In the genomic region with DNA sequence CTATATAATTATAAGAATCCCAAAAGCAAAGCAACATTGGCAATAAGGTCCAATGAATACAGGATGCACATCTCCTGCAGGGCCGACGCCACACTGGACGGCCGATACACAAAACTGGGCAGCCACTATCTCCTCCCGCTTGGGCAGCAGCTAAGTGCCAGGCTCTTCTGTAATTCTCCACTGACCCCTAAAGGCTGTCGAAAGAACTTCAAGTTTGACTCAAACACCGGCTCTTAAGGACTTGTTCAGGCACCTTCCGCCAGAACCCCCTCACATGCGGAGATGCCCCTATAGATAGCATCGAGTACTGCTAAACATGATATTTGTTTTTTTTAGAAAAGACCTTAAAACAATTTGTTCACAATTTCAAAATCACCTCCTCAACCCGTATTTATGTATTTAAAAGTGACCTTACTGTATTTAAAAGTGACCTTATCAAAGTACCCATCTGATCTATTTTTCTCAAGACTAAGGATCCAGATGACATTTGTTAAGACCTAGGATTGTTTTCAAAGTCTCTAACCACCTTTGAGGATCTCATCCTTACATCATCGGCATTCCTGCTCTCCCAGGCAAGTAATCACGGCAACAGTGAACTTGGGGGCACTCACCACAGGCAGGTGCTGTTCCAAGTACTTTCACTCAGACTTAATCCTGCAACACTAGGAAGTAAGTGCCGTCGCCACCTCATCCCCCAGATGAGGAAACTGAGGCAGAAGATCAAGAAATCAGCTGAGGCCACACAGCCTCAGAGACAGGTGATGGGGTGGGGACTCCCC, we compare ENCODE assay signal across 8 cellular contexts.
DNase-seq lines count a peak whose midpoint lies in the region; ATAC-seq and TF ChIP-seq lines count a peak whose summit lies in the region.

No MANE protein-coding gene starts in this region.

- peaks cover 3% of the 10 kb centered on the region; the same call in 1 of the 2 replicates for H3K9me1 ChIP-seq in IMR-90 (ENCODE audit: insufficient read depth, low read length)

- TF ChIP-seq POLR2A in IMR-90 (IDR thresholded peaks at IDR 0.05; ENCODE audit: low read depth, low read length) = no peak
- no peak for TF ChIP-seq POLR2A in spleen (IDR thresholded peaks at IDR 0.05)

- in situ Hi-C loops in IMR-90 (cut with MboI; ENCODE audit: low sequenced_read_pairs) = no loop called here

- no peak overlapping the region for H3K14ac ChIP-seq in IMR-90 (replicated peaks; ENCODE audit: low read depth, low read length)

- BruUV-seq in IMR-90 (replicated peaks; lab: Mats Ljungman, UMichigan) = no TSS peak

- H4K5ac ChIP-seq in IMR-90 (ENCODE audit: low read depth, low read length) = no peak overlapping the region

- H2AFZ ChIP-seq in IMR-90 (replicated peaks; ENCODE audit: low read length, poor library complexity) (no peak overlapping the region), osteoblast (ENCODE audit: low read length) (no peak overlapping the region)

- H3K27me3 ChIP-seq in IMR-90 (ENCODE audit: control insufficient read depth, insufficient read depth, low read length) = no peaks in the 10 kb centered on the region
- H3K27me3 ChIP-seq in osteoblast (ENCODE audit: insufficient read depth, low read length) = no peaks in the 10 kb centered on the region
- H3K27me3 ChIP-seq in spleen (replicated peaks in 1 of 7) = no peaks in the 10 kb centered on the region

- no peak overlapping the region for H3K9ac ChIP-seq in IMR-90 (ENCODE audit: low read depth, low read length)

- no peak overlapping the region for H4K8ac ChIP-seq in IMR-90 (ENCODE audit: low read depth in 2 of 2, low read length in 2 of 2)

- peak; percentile 92 for ATAC-seq in IMR-90 (ENCODE audit: low read depth)

- dilution Hi-C loops in IMR-90 (cut with HindIII; ENCODE audit: low sequenced_read_pairs, unreplicated experiment) = no loop called here

- no peak overlapping the region for H3K56ac ChIP-seq in IMR-90 (ENCODE audit: extremely low read depth, insufficient read depth, low read length)

- DNase-seq in EL (peak; percentile 46), IMR-90 (peak; percentile 71), RPMI8226 (peak; percentile 29), fibroblast of peridontal ligament (ENCODE audit: extremely low read depth) (peak; percentile 74), osteoblast (ENCODE audit: insufficient read length, low spot score, missing footprints) (peak; percentile 90), NCI-H446 treated with DMSO at 0.1 percent for 48 hours (lab: John Stamatoyannopoulos, UW) (no peak), spleen (no peak)
- no peak for DNase-seq in activated CD4-positive, alpha-beta T cell treated with anti-CD3 and anti-CD28 coated beads for 48 hours

- no peak overlapping the region for H2BK20ac ChIP-seq in IMR-90 (ENCODE audit: low read depth, low read length)

- H4K91ac ChIP-seq in IMR-90 (ENCODE audit: insufficient read depth, low read depth, low read length) = no peak overlapping the region

- no peaks in the 10 kb centered on the region for H3K79me2 ChIP-seq in osteoblast (ENCODE audit: insufficient read depth, low read length)

- no peak overlapping the region for H2AK5ac ChIP-seq in IMR-90 (ENCODE audit: low read depth, low read length)

- POLR2A ChIA-PET in IMR-90 (lab: Charles Lee; ENCODE audit: unreplicated experiment) = no interaction called here

- intact Hi-C loops in IMR-90 (cut with micrococcal nuclease) = loop anchor here (2.0 to 10.0 kb wide), 2 partner anchors 95 to 1035 kb away; no protein-coding TSS in a partner anchor
- intact Hi-C loops in spleen (cut with DNase I; ENCODE audit: low total_unique reads) = no loop called here

- peak; percentile 56 for TF ChIP-seq RAD21 in IMR-90 (IDR thresholded peaks at IDR 0.05; ENCODE audit: low read length)

- no peak overlapping the region for H3K23ac ChIP-seq in IMR-90 (ENCODE audit: low read depth, low read length)

- H3K36me3 ChIP-seq in IMR-90 (ENCODE audit: control insufficient read depth, insufficient read depth, low read length) (peaks cover 17% of the 10 kb centered on the region), osteoblast (ENCODE audit: insufficient read depth, low read length) (peaks cover 16% of the 10 kb centered on the region), spleen (peaks cover 0 to 100% (median 64%) of the 10 kb centered on the region in 6 donors)

- H2BK5ac ChIP-seq in IMR-90 (ENCODE audit: low read depth, low read length, poor library complexity, severe bottlenecking) = no peak overlapping the region

- H3K9me3 ChIP-seq in IMR-90 (ENCODE audit: control insufficient read depth, insufficient read depth, low read length) (no peaks in the 10 kb centered on the region), osteoblast (ENCODE audit: low read depth, low read length) (no peaks in the 10 kb centered on the region), spleen (no peaks in the 10 kb centered on the region)

- no peak overlapping the region for H3K4ac ChIP-seq in IMR-90 (ENCODE audit: low read depth, low read length)

- H3K79me1 ChIP-seq in IMR-90 (ENCODE audit: low read depth in 1 of 2, low read length in 2 of 2) = peaks cover 0 to 2% of the 10 kb centered on the region in 2 experiments; a peak in 1 of 4 replicates

- TF ChIP-seq CTCF in IMR-90 (conservative IDR thresholded peaks at IDR 0.05; ENCODE audit: low read depth, low read length) = peak; percentile 55
- peak; percentile 58 for TF ChIP-seq CTCF in osteoblast (IDR thresholded peaks at IDR 0.05; ENCODE audit: extremely low read depth, low read depth, low read length)
- peak in 2 of 11 experiments; percentile 22 to 26 for TF ChIP-seq CTCF in spleen (IDR thresholded peaks at IDR 0.05 in 8 of 11, conservative IDR thresholded peaks at IDR 0.05 in 3 of 11)

- H4K20me1 ChIP-seq in IMR-90 (ENCODE audit: insufficient read depth, low read length) = no peaks in the 10 kb centered on the region
- H4K20me1 ChIP-seq in osteoblast (ENCODE audit: insufficient read depth, low read length) = no peaks in the 10 kb centered on the region

- H3K4me2 ChIP-seq in IMR-90 (ENCODE audit: low read depth, low read length) = no peak overlapping the region
- no peak overlapping the region for H3K4me2 ChIP-seq in osteoblast (ENCODE audit: insufficient read depth, low read length)

- H2BK15ac ChIP-seq in IMR-90 (ENCODE audit: low read depth, low read length) = no peak overlapping the region

- H3K4me1 ChIP-seq in IMR-90 (ENCODE audit: control insufficient read depth, insufficient read depth, low read length) (no peaks in the 10 kb centered on the region), osteoblast (ENCODE audit: insufficient read depth, low read length) (peaks cover 8% of the 10 kb centered on the region), spleen (no peaks in the 10 kb centered on the region)

- WGBS in IMR-90 (ENCODE audit: extremely low coverage in 2 of 2, insufficient read length in 1 of 2), 2 experiments = no CpG with 5 or more reads among the region's 15 CpGs
- 76 to 87% (median 84%) methylated on average over 15 of the region's 15 CpGs for WGBS in spleen, 5 donors

- no peak overlapping the region for H2AK9ac ChIP-seq in IMR-90 (replicated peaks; ENCODE audit: low read depth, low read length, poor library complexity)

- H3K4me3 ChIP-seq in IMR-90 (ENCODE audit: insufficient read depth, low read depth, low read length) (no peak overlapping the region), osteoblast (ENCODE audit: insufficient read depth, low read length) (no peak overlapping the region), spleen (no peak overlapping the region)

- CTCF ChIA-PET in IMR-90 (lab: Yijun Ruan, JAX) = interaction anchor here (1.0 kb wide), 1 partner anchor 9 kb away, joined by 3 read pairs; no protein-coding TSS in a partner anchor

- no peak overlapping the region for H3K27ac ChIP-seq in IMR-90 (ENCODE audit: insufficient read depth, low read length)
- no peak overlapping the region for H3K27ac ChIP-seq in osteoblast (ENCODE audit: low read depth, low read length)
- H3K27ac ChIP-seq in spleen = no peak overlapping the region

- H3K18ac ChIP-seq in IMR-90 (ENCODE audit: low read depth, low read length) = no peak overlapping the region

- no peak overlapping the region for H2BK120ac ChIP-seq in IMR-90 (ENCODE audit: low read depth, low read length)

TF ChIP-seq in IMR-90, 13 proteins besides CTCF, POLR2A, EP300 and RAD21:
- TF ChIP-seq SMC3 (IDR thresholded peaks at IDR 0.05; ENCODE audit: low read depth, low read length) (peak; percentile 18; the same call in 1 of the 2 replicates), RFX5 (IDR thresholded peaks at IDR 0.05; ENCODE audit: low read depth, low read length) (no peak)

Comparison
In these comparisons a context has a peak if more than half of its experiments do, and no peak if none do; other contexts are left out.
1. DNase-seq: peak in EL (single experiment), IMR-90 (single experiment), RPMI8226 (single experiment), fibroblast of peridontal ligament (single experiment) and osteoblast (single experiment); none in activated CD4-positive, alpha-beta T cell treated with anti-CD3 and anti-CD28 coated beads for 48 hours (single experiment), NCI-H446 treated with DMSO at 0.1 percent for 48 hours (single experiment) and spleen (single experiment).